Comparison of ENCODE assay signal across 9 cellular contexts in genomic region chr1:6485140-6485936, GRCh38. TPM values are rescaled to one million over a fixed set of nuclear protein-coding genes. Genes with fewer than 3 reads are reported as not detected.
DNase-seq lines count a peak whose midpoint lies in the region; ATAC-seq and TF ChIP-seq lines count a peak whose summit lies in the region.
"Had no signal": no experiment of that assay in that cellular context is flagged by ENCODE, and none has a peak within 500 bp of the region (broad histone marks: within the 10 kb centered on the region; RNA-seq: fewer than 3 reads in every experiment).

No MANE protein-coding gene starts in this region.

- peak overlapping the region in 1 of 2 experiments; percentile 48; a peak in 1 of 4 replicates for H4K8ac ChIP-seq in IMR-90 (ENCODE audit: low read depth in 2 of 2, low read length in 2 of 2)

- H3K27me3 ChIP-seq in IMR-90 (ENCODE audit: control insufficient read depth, insufficient read depth, low read length), result no peaks in the 10 kb centered on the region
- H3K27me3 ChIP-seq in subcutaneous abdominal adipose tissue (ENCODE audit: control insufficient read depth in 5 of 5, insufficient read depth in 4 of 5, low read length in 5 of 5), result peaks cover 0 to 11% (median 0%) of the 10 kb centered on the region in 5 donors
- peaks cover 7% of the 10 kb centered on the region for H3K27me3 ChIP-seq in CD8-positive, alpha-beta T cell (ENCODE audit: insufficient read depth, low read length)

- H3K18ac ChIP-seq in IMR-90 (ENCODE audit: low read depth, low read length), result no peak overlapping the region

- peaks cover 6% of the 10 kb centered on the region for H3K4me1 Mint-ChIP-seq in CD8-positive, alpha-beta T cell (ENCODE audit: low read depth)

- peaks cover 19% of the 10 kb centered on the region for H3K27me3 Mint-ChIP-seq in CD8-positive, alpha-beta T cell (ENCODE audit: low read depth)

- H2BK120ac ChIP-seq in IMR-90 (ENCODE audit: low read depth, low read length), result no peak overlapping the region

- TF ChIP-seq POLR2A in IMR-90 (IDR thresholded peaks at IDR 0.05; ENCODE audit: low read depth, low read length), result no peak

- H2AFZ ChIP-seq in IMR-90 (replicated peaks; ENCODE audit: low read length, poor library complexity), result peak overlapping the region; percentile 89

- H3K27ac Mint-ChIP-seq in CD8-positive, alpha-beta T cell, result no peak overlapping the region

- POLR2A ChIA-PET in IMR-90 (lab: Charles Lee; ENCODE audit: unreplicated experiment), result no interaction called here
- POLR2A ChIA-PET in CD8-positive, alpha-beta T cell (lab: Charles Lee), result interaction anchor here (0.8 to 1.1 kb wide), 2 partner anchors 16 to 67 kb away, joined by 3 read pairs; no protein-coding TSS in a partner anchor

- DNase-seq in IMR-90 (no peak), choroid plexus epithelial cell (ENCODE audit: low read depth) (no peak), left kidney (ENCODE audit: low read depth, low spot score) (peak; percentile 50), middle frontal gyrus (ENCODE audit: extremely low spot score, low spot score) (no peak)
- DNase-seq in CD8-positive, alpha-beta T cell, result no peak
- DNase-seq: activated gamma-delta T cell treated with Interleukin-2 at 50 U/mL for 16 hours had no signal

- no peak overlapping the region for H3K23ac ChIP-seq in IMR-90 (ENCODE audit: low read depth, low read length)

- CTCF ChIA-PET in IMR-90 (lab: Yijun Ruan, JAX), result interaction anchor here (0.6 to 1.4 kb wide), 2 partner anchors 162 to 239 kb away, joined by 3 read pairs; no protein-coding TSS in a partner anchor
- CTCF ChIA-PET in CD8-positive, alpha-beta T cell (lab: Charles Lee), result interaction anchor here (0.6 to 5.9 kb wide), 25 partner anchors 8 to 162 kb away, joined by 3 to 102 read pairs (median 4); partner anchors contain the start of genes NOL9, TAS1R1 and ZBTB48

- no peaks in the 10 kb centered on the region for H3K9me1 ChIP-seq in IMR-90 (ENCODE audit: insufficient read depth, low read length)

- no peak overlapping the region for H3K4me3 Mint-ChIP-seq in CD8-positive, alpha-beta T cell

- no peak overlapping the region for H2BK5ac ChIP-seq in IMR-90 (ENCODE audit: low read depth, low read length, poor library complexity, severe bottlenecking)

- H3K9ac ChIP-seq in IMR-90 (ENCODE audit: low read depth, low read length) (peak overlapping the region; percentile 52; the same call in 1 of the 2 replicates), subcutaneous abdominal adipose tissue (ENCODE audit: low read length in 5 of 5) (peak overlapping the region in 3 of 5 donors; percentile 47 to 59 (median 55))

- H2BK20ac ChIP-seq in IMR-90 (ENCODE audit: low read depth, low read length), result no peak overlapping the region

- H3K9me3 Mint-ChIP-seq in CD8-positive, alpha-beta T cell, result no peaks in the 10 kb centered on the region

- H2BK15ac ChIP-seq in IMR-90 (ENCODE audit: low read depth, low read length), result no peak overlapping the region

- WGBS in IMR-90 (ENCODE audit: extremely low coverage in 2 of 2, insufficient read length in 1 of 2), 2 experiments, result 1% methylated on average over 33 of the region's 75 CpGs; no CpG with 5 or more reads in 1 of the 2 experiments

- no peak overlapping the region for H3K56ac ChIP-seq in IMR-90 (ENCODE audit: extremely low read depth, insufficient read depth, low read length)

- H3K4me3 ChIP-seq in IMR-90 (ENCODE audit: insufficient read depth, low read depth, low read length), result peak overlapping the region; percentile 57
- peak overlapping the region; percentile 56 for H3K4me3 ChIP-seq in choroid plexus epithelial cell (ENCODE audit: low read depth, low read length)
- peak overlapping the region in 4 of 5 donors; percentile 37 to 64 (median 58) for H3K4me3 ChIP-seq in subcutaneous abdominal adipose tissue (ENCODE audit: low read depth in 1 of 5, low read length in 5 of 5)
- H3K4me3 ChIP-seq in CD8-positive, alpha-beta T cell (ENCODE audit: low read depth, low read length), result no peak overlapping the region

- peaks cover 3 to 16% of the 10 kb centered on the region in 2 experiments; a peak in 2 of 4 replicates for H3K79me1 ChIP-seq in IMR-90 (ENCODE audit: low read depth in 1 of 2, low read length in 2 of 2)

- H3K4me2 ChIP-seq in IMR-90 (ENCODE audit: low read depth, low read length), result peak overlapping the region; percentile 71; the same call in 1 of the 2 replicates

- H4K5ac ChIP-seq in IMR-90 (ENCODE audit: low read depth, low read length), result no peak overlapping the region; the same call in 1 of the 2 replicates

- H3K36me3 Mint-ChIP-seq in CD8-positive, alpha-beta T cell, result no peaks in the 10 kb centered on the region

- no peak overlapping the region; the same call in 1 of the 2 replicates for H3K14ac ChIP-seq in IMR-90 (replicated peaks; ENCODE audit: low read depth, low read length)

- H2AK5ac ChIP-seq in IMR-90 (ENCODE audit: low read depth, low read length), result 0 out of 2 replicates have a peak overlapping the region, but pooled peaks have one; percentile 15

- in situ Hi-C loops in IMR-90 (cut with MboI; ENCODE audit: low sequenced_read_pairs), result no loop called here

- TF ChIP-seq CTCF in IMR-90 (conservative IDR thresholded peaks at IDR 0.05; ENCODE audit: low read depth, low read length) (no peak), choroid plexus epithelial cell (conservative IDR thresholded peaks at IDR 0.05; ENCODE audit: low read depth, low read length) (no peak)
- no peak for TF ChIP-seq CTCF in CD8-positive, alpha-beta T cell (IDR thresholded peaks at IDR 0.05)

- peaks cover 6% of the 10 kb centered on the region; the same call in 1 of the 2 replicates for H4K20me1 ChIP-seq in IMR-90 (ENCODE audit: insufficient read depth, low read length)

- H4K91ac ChIP-seq in IMR-90 (ENCODE audit: insufficient read depth, low read depth, low read length), result no peak overlapping the region; the same call in 1 of the 2 replicates

- dilution Hi-C loops in IMR-90 (cut with HindIII; ENCODE audit: low sequenced_read_pairs, unreplicated experiment), result no loop called here

- TF ChIP-seq RAD21 in IMR-90 (IDR thresholded peaks at IDR 0.05; ENCODE audit: low read length), result no peak

- H3K4me1 ChIP-seq in IMR-90 (ENCODE audit: control insufficient read depth, insufficient read depth, low read length) (0 out of 2 replicates have a peak, but pooled peaks cover 2% of the 10 kb centered on the region), subcutaneous abdominal adipose tissue (ENCODE audit: control insufficient read depth in 5 of 5, insufficient read depth in 5 of 5, low read length in 5 of 5) (peaks cover 0 to 55% (median 36%) of the 10 kb centered on the region in 5 donors)
- peaks cover 16% of the 10 kb centered on the region for H3K4me1 ChIP-seq in CD8-positive, alpha-beta T cell (ENCODE audit: insufficient read depth, low read length)

- intact Hi-C loops in IMR-90 (cut with micrococcal nuclease), result loop anchor here (5.0 kb wide), 1 partner anchor 732 kb away; no protein-coding TSS in a partner anchor
- intact Hi-C loops in CD8-positive, alpha-beta T cell (cut with DNase I, micrococcal nuclease), result no loop called here

- no peaks in the 10 kb centered on the region for H3K36me3 ChIP-seq in IMR-90 (ENCODE audit: control insufficient read depth, insufficient read depth, low read length)
- H3K36me3 ChIP-seq in subcutaneous abdominal adipose tissue (ENCODE audit: control insufficient read depth in 5 of 5, insufficient read depth in 5 of 5, low read length in 5 of 5), result peaks cover 0 to 4% (median 3%) of the 10 kb centered on the region in 5 donors
- no peaks in the 10 kb centered on the region for H3K36me3 ChIP-seq in CD8-positive, alpha-beta T cell (ENCODE audit: insufficient read depth, low read length)

- peak; percentile 14 for ATAC-seq in IMR-90 (ENCODE audit: low read depth)
- ATAC-seq in GM18858 (IDR thresholded peaks at IDR 0.05; ENCODE audit: unreplicated experiment), result no peak
- no peak for ATAC-seq in CD8-positive, alpha-beta T cell
- no peak for ATAC-seq in GM21825 (IDR thresholded peaks at IDR 0.05; ENCODE audit: unreplicated experiment)

- peak overlapping the region; percentile 91 for H2AK9ac ChIP-seq in IMR-90 (replicated peaks; ENCODE audit: low read depth, low read length, poor library complexity)

- no peak overlapping the region; the same call in 1 of the 2 replicates for H3K27ac ChIP-seq in IMR-90 (ENCODE audit: insufficient read depth, low read length)
- H3K27ac ChIP-seq in subcutaneous abdominal adipose tissue (ENCODE audit: low read depth, low read length), result no peak overlapping the region
- no peak overlapping the region for H3K27ac ChIP-seq in CD8-positive, alpha-beta T cell (ENCODE audit: low read depth, low read length)

- H3K9me3 ChIP-seq in IMR-90 (ENCODE audit: control insufficient read depth, insufficient read depth, low read length) (no peaks in the 10 kb centered on the region), subcutaneous abdominal adipose tissue (ENCODE audit: control insufficient read depth in 5 of 5, low read length in 5 of 5) (no peaks in the 10 kb centered on the region)
- H3K9me3 ChIP-seq in CD8-positive, alpha-beta T cell (ENCODE audit: low read length), result no peaks in the 10 kb centered on the region

- H3K4ac ChIP-seq in IMR-90 (ENCODE audit: low read depth, low read length), result no peak overlapping the region; the same call in 1 of the 2 replicates

- no TSS peak for BruUV-seq in IMR-90 (replicated peaks; lab: Mats Ljungman, UMichigan)

TF ChIP-seq in IMR-90, 13 proteins besides CTCF, POLR2A, EP300 and RAD21 (continues in another document):
- TF ChIP-seq MAZ (IDR thresholded peaks at IDR 0.05; ENCODE audit: borderline replicate concordance, low read depth, low read length) (no peak), USF2 (IDR thresholded peaks at IDR 0.05; ENCODE audit: low read depth, low read length) (no peak), CEBPB (IDR thresholded peaks at IDR 0.05; ENCODE audit: low read depth, low read length) (no peak), MXI1 (IDR thresholded peaks at IDR 0.05; ENCODE audit: borderline replicate concordance, low read depth, low read length) (no peak), MAFK (IDR thresholded peaks at IDR 0.05; ENCODE audit: low read depth, low read length) (no peak)

RNA-seq across cellular contexts. Expression of gene PLEKHG5, which starts 6.1 kb away (rescaled TPM):
- 4.8 and 5.0 TPM in 2 replicates for total RNA-seq in IMR-90 (2012; rRNA removed)
- 11.6 and 13.7 TPM in 2 replicates for polyA plus RNA-seq in IMR-90 (2012; rRNA removed)
- 4.8 and 7.8 TPM in 2 replicates for polyA plus RNA-seq in IMR-90 (2012; cell fraction: cytosol; rRNA removed)
- 61.6 and 111 TPM in 2 replicates for polyA plus RNA-seq in IMR-90 (2012; cell fraction: nucleus; rRNA removed; ENCODE audit: low replicate concordance)
- 1 to 10 TPM; 4.0 to 5.0 TPM for total RNA-seq in CD8-positive, alpha-beta T cell

RNA-seq across cellular contexts. Expression of gene TNFRSF25, which starts 19.4 kb away (rescaled TPM):
- 0.83 and 1.3 TPM in 2 replicates for total RNA-seq in IMR-90 (2012; rRNA removed)
- 11.2 and 14.5 TPM in 2 replicates for polyA plus RNA-seq in IMR-90 (2012; rRNA removed)
- polyA plus RNA-seq in IMR-90 (2012; cell fraction: cytosol; rRNA removed), result 6.5 and 7.5 TPM in 2 replicates
- 119 and 293 TPM in 2 replicates for polyA plus RNA-seq in IMR-90 (2012; cell fraction: nucleus; rRNA removed; ENCODE audit: low replicate concordance)
- 100 to 1,000 TPM; 178 to 185 TPM for total RNA-seq in CD8-positive, alpha-beta T cell

Comparison
In these comparisons a context has a peak if more than half of its experiments do, and no peak if none do; other contexts are left out.
1. RNA of gene TNFRSF25, which starts 19.4 kb away (total RNA-seq): 178 to 185 TPM in CD8-positive, alpha-beta T cell; 0.83 to 1.3 TPM in IMR-90; every median in the first group is over 10 times any median in the second.